Comparison of ENCODE assay signal across 8 cellular contexts in the genomic region with DNA sequence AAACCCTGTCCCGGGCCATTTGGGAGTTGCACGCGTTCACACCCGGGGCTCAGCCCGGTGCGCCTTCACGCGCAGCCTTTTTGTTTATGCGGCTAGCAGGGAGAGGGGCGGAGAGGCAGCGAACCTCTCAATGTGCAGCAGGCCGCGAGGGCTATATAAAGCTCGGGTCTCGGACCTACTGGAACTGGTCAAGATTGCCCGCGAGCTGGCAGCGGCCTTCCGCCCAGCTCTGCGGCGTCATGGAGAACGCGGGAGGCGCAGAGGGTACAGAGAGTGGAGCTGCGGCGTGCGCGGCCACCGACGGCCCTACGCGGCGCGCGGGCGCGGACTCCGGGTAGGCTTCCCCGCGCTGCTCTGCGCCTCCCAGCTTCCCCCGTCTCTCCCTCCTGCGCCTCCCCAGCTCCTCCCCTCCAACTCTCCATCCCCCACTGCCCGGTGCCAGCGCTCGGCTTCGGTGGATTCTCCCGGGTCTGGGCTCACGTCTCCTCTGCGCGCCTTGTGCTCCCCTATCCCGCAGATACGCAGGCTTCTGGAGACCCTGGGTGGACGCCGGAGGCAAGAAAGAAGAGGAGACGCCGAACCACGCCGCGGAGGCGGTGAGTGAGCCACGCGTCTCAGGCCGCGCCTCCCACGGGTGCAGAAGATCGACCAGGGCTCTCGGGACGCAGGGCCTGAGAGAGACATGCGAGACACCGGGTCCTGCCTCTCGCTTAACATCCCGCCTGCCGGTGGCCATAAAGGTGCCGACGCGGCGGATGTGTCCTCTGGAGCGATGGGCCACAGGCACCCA. TPM values are rescaled to one million over a fixed set of nuclear protein-coding genes. Genes with fewer than 3 reads are reported as not detected.
DNase-seq lines count a peak whose midpoint lies in the region; ATAC-seq and TF ChIP-seq lines count a peak whose summit lies in the region.

A gene with protein sequence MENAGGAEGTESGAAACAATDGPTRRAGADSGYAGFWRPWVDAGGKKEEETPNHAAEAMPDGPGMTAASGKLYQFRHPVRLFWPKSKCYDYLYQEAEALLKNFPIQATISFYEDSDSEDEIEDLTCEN (plus strand): TSS at position 183 of the 790 bp plus-strand sequence. CDS start 57 bp downstream, at position 240.

- peak; percentile 69 for ATAC-seq in mucosa of descending colon
- peak; percentile 74 for ATAC-seq in upper lobe of right lung

- no peaks in the 10 kb centered on the region for H3K9me3 ChIP-seq in HUES6 (ENCODE audit: control insufficient read depth, insufficient read depth, low read depth, low read length)
- no peaks in the 10 kb centered on the region for H3K9me3 ChIP-seq in WERI-Rb-1 (ENCODE audit: severe bottlenecking)
- H3K9me3 ChIP-seq in esophagus (ENCODE audit: control insufficient read depth in 2 of 2, insufficient read depth in 1 of 2, low read depth in 1 of 2, low read length in 1 of 2) = no peaks in the 10 kb centered on the region
- no peaks in the 10 kb centered on the region for H3K9me3 ChIP-seq in mucosa of descending colon
- H3K9me3 ChIP-seq in upper lobe of right lung = no peaks in the 10 kb centered on the region

- H3K27ac ChIP-seq in HUES6 (ENCODE audit: low read depth, low read length) = no peak within 1 kb of the TSS
- H3K27ac ChIP-seq in WERI-Rb-1 = peak within 1 kb of the TSS; percentile 86
- no peak within 1 kb of the TSS for H3K27ac ChIP-seq in esophagus (ENCODE audit: low read depth in 2 of 2, low read length in 1 of 2)
- no peak within 1 kb of the TSS for H3K27ac ChIP-seq in upper lobe of right lung

- no peaks in the 10 kb centered on the region for H3K4me1 ChIP-seq in HUES6 (ENCODE audit: control insufficient read depth, insufficient read depth, low read length)
- peaks cover 6 to 13% of the 10 kb centered on the region in 2 donors for H3K4me1 ChIP-seq in esophagus (ENCODE audit: control insufficient read depth in 2 of 2, insufficient read depth in 2 of 2, low read length in 1 of 2)
- peaks cover 10% of the 10 kb centered on the region for H3K4me1 ChIP-seq in mucosa of descending colon (ENCODE audit: low read depth)
- H3K4me1 ChIP-seq in upper lobe of right lung = peaks cover 13% of the 10 kb centered on the region

- DNase-seq in activated gamma-delta T cell (lab: John Stamatoyannopoulos, UW) (peak; percentile 7), activated gamma-delta T cell treated with Interleukin-2 at 50 U/mL for 16 hours (no peak), WERI-Rb-1 (peak; percentile 79), mucosa of descending colon (peak in 2 of 3 donors; percentile 31 to 48), upper lobe of right lung (no peak), Kasumi-1 (lab: John Stamatoyannopoulos, UW) (no peak)

- no peak for TF ChIP-seq CTCF in WERI-Rb-1 (IDR thresholded peaks at IDR 0.05; ENCODE audit: low read depth, low read length)
- TF ChIP-seq CTCF in mucosa of descending colon (IDR thresholded peaks at IDR 0.05) = no peak
- TF ChIP-seq CTCF in upper lobe of right lung (IDR thresholded peaks at IDR 0.05) = no peak

- peak within 1 kb of the TSS; percentile 44 for H3K9ac ChIP-seq in HUES6 (ENCODE audit: low read length)

- H3K36me3 ChIP-seq in HUES6 (ENCODE audit: control insufficient read depth, insufficient read depth, low read length) (no peaks in the 10 kb centered on the region), WERI-Rb-1 (no peaks in the 10 kb centered on the region), esophagus (ENCODE audit: control insufficient read depth in 2 of 2, insufficient read depth in 2 of 2, low read length in 1 of 2) (no peaks in the 10 kb centered on the region), mucosa of descending colon (ENCODE audit: low read depth) (no peaks in the 10 kb centered on the region), upper lobe of right lung (no peaks in the 10 kb centered on the region)

- WGBS in esophagus, 2 donors = 1 to 2% methylated on average over 77 to 79 of the region's 79 CpGs

- peak within 1 kb of the TSS; percentile 76 for H3K4me3 ChIP-seq in HUES6 (ENCODE audit: low read depth, low read length)
- peak within 1 kb of the TSS; percentile 70 for H3K4me3 ChIP-seq in WERI-Rb-1 (ENCODE audit: low read depth, low read length)
- H3K4me3 ChIP-seq in esophagus (ENCODE audit: low read depth in 1 of 2, low read length in 2 of 2) = peak within 1 kb of the TSS; percentile 42 to 51
- no peak within 1 kb of the TSS for H3K4me3 ChIP-seq in mucosa of descending colon
- peak within 1 kb of the TSS; percentile 43 for H3K4me3 ChIP-seq in upper lobe of right lung

- intact Hi-C loops in mucosa of descending colon (cut with DNase I, micrococcal nuclease) = no loop called here
- intact Hi-C loops in upper lobe of right lung (cut with DNase I) = no loop called here

- H3K27me3 ChIP-seq in HUES6 (ENCODE audit: control insufficient read depth, insufficient read depth, low read length) (peaks cover 66% of the 10 kb centered on the region), WERI-Rb-1 (ENCODE audit: insufficient read depth, low read depth, severe bottlenecking) (no peaks in the 10 kb centered on the region), esophagus (ENCODE audit: control insufficient read depth in 1 of 2, insufficient read depth in 2 of 2, low read length in 2 of 2) (peaks cover 0 to 5% of the 10 kb centered on the region in 2 donors), upper lobe of right lung (peaks cover 58% of the 10 kb centered on the region)

RNA-seq across cellular contexts. Expression of the gene that starts here (rescaled TPM):
- under 1 TPM in 1 of 2 donors, not detected in 1; 0.09 TPM for polyA plus RNA-seq in esophagus
- total RNA-seq in mucosa of descending colon = 1 to 10 TPM in 1 of 3 donors, not detected in 2; 1.3 TPM
- not detected for total RNA-seq in upper lobe of right lung

Comparison
In these comparisons a context has a peak if more than half of its experiments do, and no peak if none do; other contexts are left out.
1. DNase-seq: peak in activated gamma-delta T cell (single experiment), WERI-Rb-1 (single experiment) and mucosa of descending colon (2 of 3); none in activated gamma-delta T cell treated with Interleukin-2 at 50 U/mL for 16 hours (single experiment), upper lobe of right lung (single experiment) and Kasumi-1 (0 of 2).
2. Peak in ATAC-seq and H3K4me3 ChIP-seq in upper lobe of right lung; RNA of the gene not detected or under 1 TPM.